In genomic region chr16:2895813-2896212, GRCh38 we compare ENCODE assay signal across 1 cellular context.
TF ChIP-seq lines count a peak whose summit lies in the region.

No MANE protein-coding gene starts in this region.

TF ChIP-seq in H1, 55 proteins besides CTCF, POLR2A, EP300 and RAD21:
- TF ChIP-seq POU5F1 (IDR thresholded peaks at IDR 0.05; ENCODE audit: low read depth, low read length) (no peak), YY1 (IDR thresholded peaks at IDR 0.05; ENCODE audit: low read depth, low read length) (no peak), CHD1 (IDR thresholded peaks at IDR 0.05; ENCODE audit: low read depth, low read length) (no peak), CHD2 (IDR thresholded peaks at IDR 0.05; ENCODE audit: low read length) (no peak)
